In genomic region chr14:82009076-82009475, GRCh38 we compare ENCODE assay signal across 1 cellular context.
TF ChIP-seq lines count a peak whose summit lies in the region.

No MANE protein-coding gene starts in this region.

TF ChIP-seq in GM12878, 131 proteins besides CTCF, POLR2A, EP300 and RAD21 (continued from another document):
- no peak for TF ChIP-seq IRF3 (IDR thresholded peaks at IDR 0.05)
- no peak for TF ChIP-seq BACH1 (IDR thresholded peaks at IDR 0.05; ENCODE audit: borderline replicate concordance)
- TF ChIP-seq SMC3 (IDR thresholded peaks at IDR 0.05; ENCODE audit: borderline replicate concordance, low read length) = no peak
- TF ChIP-seq NFIC (IDR thresholded peaks at IDR 0.05; ENCODE audit: low read depth, low read length) = no peak
- no peak for TF ChIP-seq ZBTB33 (IDR thresholded peaks at IDR 0.05)
- TF ChIP-seq IRF4 (IDR thresholded peaks at IDR 0.05; ENCODE audit: low read depth, low read length) = no peak
- TF ChIP-seq CREB1 (IDR thresholded peaks at IDR 0.05; ENCODE audit: low read depth) = no peak
TF ChIP-seq in GM12878: peak in this region for 0.
